25 cellular contexts compared by ENCODE assay signal in genomic region chr11:102886999-102887398, GRCh38. TPM values are rescaled to one million over a fixed set of nuclear protein-coding genes. Genes with fewer than 3 reads are reported as not detected.
DNase-seq lines count a peak whose midpoint lies in the region; ATAC-seq and TF ChIP-seq lines count a peak whose summit lies in the region.
"Had no signal": no experiment of that assay in that cellular context is flagged by ENCODE, and none has a peak within 500 bp of the region (broad histone marks: within the 10 kb centered on the region; RNA-seq: fewer than 3 reads in every experiment).

No MANE protein-coding gene starts in this region.

- H3K4me3 ChIP-seq in AG10803 (ENCODE audit: low read length) = no peak overlapping the region
- no peak overlapping the region for H3K4me3 ChIP-seq in astrocyte of the cerebellum (ENCODE audit: low read depth, low read length)
- H3K4me3 ChIP-seq in fibroblast of the aortic adventitia (ENCODE audit: low read depth, low read length) = no peak overlapping the region
- H3K4me3 ChIP-seq: GM23338, K562, sigmoid colon, thyroid gland had no signal

- no peak for ATAC-seq in HG02938 (IDR thresholded peaks at IDR 0.05; ENCODE audit: unreplicated experiment)
- ATAC-seq in activated CD4-positive, CD25-positive, alpha-beta regulatory T cell treated with anti-CD3 and anti-CD28 coated beads, Interleukin-2, amount 50 U/mL, for 24 hours = no peak
- ATAC-seq: activated T-helper 17 cell treated with anti-CD3 and anti-CD28 coated beads, Interleukin-2, amount 50 U/mL, for 72 hours; GM23338; K562 had no signal

- TF ChIP-seq CTCF in AG10803 (conservative IDR thresholded peaks at IDR 0.05; ENCODE audit: low read length) = no peak
- TF ChIP-seq CTCF in astrocyte of the cerebellum (IDR thresholded peaks at IDR 0.05; ENCODE audit: low read depth, low read length, missing control alignments) = no peak
- TF ChIP-seq CTCF in fibroblast of the aortic adventitia (IDR thresholded peaks at IDR 0.05; ENCODE audit: insufficient read depth, low read length) = no peak

- in situ Hi-C loops in astrocyte of the cerebellum (cut with HindIII; ENCODE audit: low sequenced_read_pairs) = no loop called here

- peak; percentile 9 for DNase-seq in AG10803 (ENCODE audit: low read depth)
- peak; percentile 8 for DNase-seq in NCI-H1105 (lab: John Stamatoyannopoulos, UW)
- DNase-seq in astrocyte of the cerebellum (ENCODE audit: low read depth) = peak; percentile 12
- peak; percentile 56 for DNase-seq in fibroblast of the aortic adventitia (ENCODE audit: low read depth)
- DNase-seq in NCI-H774 (lab: John Stamatoyannopoulos, UW) = no peak
- DNase-seq in SIG-M5 (lab: John Stamatoyannopoulos, UW) = no peak
- DNase-seq: ACHN; activated CD4-positive, alpha-beta T cell treated with anti-CD3 and anti-CD28 coated beads for 4 hours; activated naive CD8-positive, alpha-beta T cell treated with anti-CD3 and anti-CD28 coated beads, Interleukin-2, amount 10 ng/mL, durations not matched to agents 7 days and 5 days; DMS153; erythroblast; GDM1; glutamatergic neuron; midbrain; NCI-H1048; NCI-H2029 treated with DMSO at 0.1 percent for 48 hours; NCI-H524; sigmoid colon; stimulated activated naive CD4-positive, alpha-beta T cell; thyroid gland had no signal

RNA-seq across cellular contexts. Expression of gene MMP12, which starts 12.2 kb away (rescaled TPM):
- not detected in 2 replicates for total RNA-seq in fibroblast of the aortic adventitia (ENCODE audit: low replicate concordance)
- total RNA-seq: activated naive CD8-positive, alpha-beta T cell treated with anti-CD3 and anti-CD28 coated beads, Interleukin-2, amount 10 ng/mL, durations not matched to agents 7 days and 5 days; GM23338; K562; thyroid gland had no signal

RNA-seq across cellular contexts. Expression of gene MMP3, which starts 43.6 kb away (rescaled TPM):
- 3.3 TPM in 1 of 2 replicates, not detected in the other for total RNA-seq in fibroblast of the aortic adventitia (ENCODE audit: low replicate concordance)
- total RNA-seq: activated naive CD8-positive, alpha-beta T cell treated with anti-CD3 and anti-CD28 coated beads, Interleukin-2, amount 10 ng/mL, durations not matched to agents 7 days and 5 days; activated T-helper 17 cell treated with anti-CD3 and anti-CD28 coated beads, Interleukin-2, amount 50 U/mL, for 72 hours; GM23338; K562 had no signal

Comparison
In these comparisons a context has a peak if more than half of its experiments do, and no peak if none do; other contexts are left out.
1. DNase-seq: peak in AG10803 (single experiment), NCI-H1105 (single experiment), astrocyte of the cerebellum (single experiment) and fibroblast of the aortic adventitia (single experiment); none in NCI-H774 (single experiment) and SIG-M5 (single experiment).